ENCODE assay signal across 8 cellular contexts in genomic region chr9:129626944-129627297, GRCh38. TPM values are rescaled to one million over a fixed set of nuclear protein-coding genes. Genes with fewer than 3 reads are reported as not detected.
DNase-seq lines count a peak whose midpoint lies in the region; ATAC-seq and FAIRE-seq lines count a peak whose summit lies in the region.

No MANE protein-coding gene starts in this region.

- H3K4me3 ChIP-seq in iPS-11a (ENCODE audit: low read depth, low read length), result peak overlapping the region; percentile 85

- DNase-seq in activated naive CD8-positive, alpha-beta T cell treated with anti-CD3 and anti-CD28 coated beads, Interleukin-2, amount 50 U/mL, for 24 hours, result no peak
- DNase-seq in stimulated activated naive CD8-positive, alpha-beta T cell treated with anti-CD3 and anti-CD28 coated beads, Interleukin-15, amount 100 ng/mL, for 72 hours, result no peak
- DNase-seq in NCI-H2029 (lab: John Stamatoyannopoulos, UW) (no peak), NCI-H526 (lab: John Stamatoyannopoulos, UW) (no peak), urothelium cell line (ENCODE audit: low spot score) (no peak)

- H3K4me1 Mint-ChIP-seq in IgD-negative memory B cell, result peaks cover 29 to 49% (median 39%) of the 10 kb centered on the region in 3 donors
- peaks cover 72% of the 10 kb centered on the region for H3K4me1 Mint-ChIP-seq in activated naive CD8-positive, alpha-beta T cell treated with anti-CD3 and anti-CD28 coated beads, Interleukin-2, amount 50 U/mL, for 24 hours
- peaks cover 71% of the 10 kb centered on the region for H3K4me1 Mint-ChIP-seq in stimulated activated naive CD8-positive, alpha-beta T cell treated with anti-CD3 and anti-CD28 coated beads, Interleukin-15, amount 100 ng/mL, for 72 hours

- H3K36me3 Mint-ChIP-seq in IgD-negative memory B cell, result no peaks in the 10 kb centered on the region
- H3K36me3 Mint-ChIP-seq in activated naive CD8-positive, alpha-beta T cell treated with anti-CD3 and anti-CD28 coated beads, Interleukin-2, amount 50 U/mL, for 24 hours (ENCODE audit: low read depth), result peaks cover 27% of the 10 kb centered on the region

- no peaks in the 10 kb centered on the region for H3K9me3 Mint-ChIP-seq in IgD-negative memory B cell
- no peaks in the 10 kb centered on the region for H3K9me3 Mint-ChIP-seq in activated naive CD8-positive, alpha-beta T cell treated with anti-CD3 and anti-CD28 coated beads, Interleukin-2, amount 50 U/mL, for 24 hours
- H3K9me3 Mint-ChIP-seq in stimulated activated naive CD8-positive, alpha-beta T cell treated with anti-CD3 and anti-CD28 coated beads, Interleukin-15, amount 100 ng/mL, for 72 hours, result no peaks in the 10 kb centered on the region

- peaks cover 8% of the 10 kb centered on the region for H3K27me3 Mint-ChIP-seq in IgD-negative memory B cell
- peaks cover 8% of the 10 kb centered on the region for H3K27me3 Mint-ChIP-seq in activated naive CD8-positive, alpha-beta T cell treated with anti-CD3 and anti-CD28 coated beads, Interleukin-2, amount 50 U/mL, for 24 hours
- H3K27me3 Mint-ChIP-seq in stimulated activated naive CD8-positive, alpha-beta T cell treated with anti-CD3 and anti-CD28 coated beads, Interleukin-15, amount 100 ng/mL, for 72 hours, result peaks cover 16% of the 10 kb centered on the region

- ATAC-seq in GM18502 (IDR thresholded peaks at IDR 0.05; ENCODE audit: poor library complexity, unreplicated experiment), result peak; percentile 18
- ATAC-seq in activated naive CD8-positive, alpha-beta T cell treated with anti-CD3 and anti-CD28 coated beads, Interleukin-2, amount 50 U/mL, for 24 hours, result peak; percentile 30
- peak; percentile 25 for ATAC-seq in stimulated activated naive CD8-positive, alpha-beta T cell treated with anti-CD3 and anti-CD28 coated beads, Interleukin-15, amount 100 ng/mL, for 72 hours

- H3K27ac Mint-ChIP-seq in IgD-negative memory B cell, result peak overlapping the region; percentile 95 to 100 (median 98)
- peak overlapping the region; percentile 89 for H3K27ac Mint-ChIP-seq in activated naive CD8-positive, alpha-beta T cell treated with anti-CD3 and anti-CD28 coated beads, Interleukin-2, amount 50 U/mL, for 24 hours
- peak overlapping the region; percentile 6 to 85 for H3K27ac Mint-ChIP-seq in stimulated activated naive CD8-positive, alpha-beta T cell treated with anti-CD3 and anti-CD28 coated beads, Interleukin-15, amount 100 ng/mL, for 72 hours

- peak overlapping the region; percentile 88 to 98 (median 94) for H3K4me3 Mint-ChIP-seq in IgD-negative memory B cell
- H3K4me3 Mint-ChIP-seq in activated naive CD8-positive, alpha-beta T cell treated with anti-CD3 and anti-CD28 coated beads, Interleukin-2, amount 50 U/mL, for 24 hours, result peak overlapping the region; percentile 93
- peak overlapping the region; percentile 83 to 87 for H3K4me3 Mint-ChIP-seq in stimulated activated naive CD8-positive, alpha-beta T cell treated with anti-CD3 and anti-CD28 coated beads, Interleukin-15, amount 100 ng/mL, for 72 hours

- no peak for FAIRE-seq in urothelium cell line (lab: Jason Lieb, UNC)

RNA-seq across cellular contexts. Expression of gene NTMT1, which starts 1.0 kb away (rescaled TPM):
- 55.4 TPM for polyA plus RNA-seq in IgD-negative memory B cell

RNA-seq across cellular contexts. Expression of gene C9orf50, which starts 6.0 kb away (rescaled TPM):
- not detected for polyA plus RNA-seq in IgD-negative memory B cell

RNA-seq across cellular contexts. Expression of gene ASB6, which starts 15.0 kb away (rescaled TPM):
- 27.2 TPM for polyA plus RNA-seq in IgD-negative memory B cell

RNA-seq across cellular contexts. Expression of gene PRRX2, which starts 38.5 kb away (rescaled TPM):
- polyA plus RNA-seq in IgD-negative memory B cell, result not detected

Comparison
In these comparisons a context has a peak if more than half of its experiments do, and no peak if none do; other contexts are left out.
1. H3K27ac Mint-ChIP-seq: peak in every context shown above with its lines; median percentile 98 in IgD-negative memory B cell; 89 in activated naive CD8-positive, alpha-beta T cell treated with anti-CD3 and anti-CD28 coated beads, Interleukin-2, amount 50 U/mL, for 24 hours; 46 in stimulated activated naive CD8-positive, alpha-beta T cell treated with anti-CD3 and anti-CD28 coated beads, Interleukin-15, amount 100 ng/mL, for 72 hours.